8 cellular contexts compared by ENCODE assay signal in genomic region chr6:71886184-71887005, GRCh38. TPM values are rescaled to one million over a fixed set of nuclear protein-coding genes. Genes with fewer than 3 reads are reported as not detected.
DNase-seq lines count a peak whose midpoint lies in the region; ATAC-seq and TF ChIP-seq lines count a peak whose summit lies in the region.

Gene RIMS1, plus strand, starts transcription at chr6:71886550. Its CDS starts 474 bp downstream, at chr6:71887024.

- peak within 1 kb of the TSS in 8 of 10 donors; percentile 32 to 73 (median 56) for H3K4me3 Mint-ChIP-seq in naive thymus-derived CD4-positive, alpha-beta T cell

- intact Hi-C loops in naive thymus-derived CD4-positive, alpha-beta T cell (cut with micrococcal nuclease) = no loop called here

- H3K27me3 Mint-ChIP-seq in naive thymus-derived CD4-positive, alpha-beta T cell = peaks cover 31 to 66% (median 44%) of the 10 kb centered on the region in 5 donors

- peaks cover 0 to 8% (median 4%) of the 10 kb centered on the region in 7 donors for H3K4me1 Mint-ChIP-seq in naive thymus-derived CD4-positive, alpha-beta T cell

- no peaks in the 10 kb centered on the region for H3K4me1 ChIP-seq in naive thymus-derived CD4-positive, alpha-beta T cell (ENCODE audit: control insufficient read depth in 2 of 2, insufficient read depth in 2 of 2, low read length in 2 of 2)

- H3K9me3 ChIP-seq in naive thymus-derived CD4-positive, alpha-beta T cell (ENCODE audit: control insufficient read depth in 2 of 3, low read length in 3 of 3) = no peaks in the 10 kb centered on the region

- peak; percentile 68 for TF ChIP-seq CTCF in AG04449 (IDR thresholded peaks at IDR 0.05; ENCODE audit: insufficient read depth, low read length, missing control alignments)

- DNase-seq in AG04449 (ENCODE audit: low read depth, low spot score) = no peak
- DNase-seq in NCI-H510A treated with DMSO at 0.1 percent for 48 hours (lab: John Stamatoyannopoulos, UW) = peak; percentile 34
- no peak for DNase-seq in dermis microvascular lymphatic vessel endothelial cell (ENCODE audit: low read depth in 2 of 2)
- DNase-seq in naive thymus-derived CD4-positive, alpha-beta T cell = no peak
- DNase-seq in NOMO-1 treated with DMSO at 0.1 percent for 48 hours (lab: John Stamatoyannopoulos, UW; ENCODE audit: unreplicated experiment) = no peak
- DNase-seq in NOMO-1 (lab: John Stamatoyannopoulos, UW; ENCODE audit: unreplicated experiment in 2 of 2) = no peak

- no peak within 1 kb of the TSS for H3K27ac ChIP-seq in naive thymus-derived CD4-positive, alpha-beta T cell (ENCODE audit: low read depth, low read length)

- ATAC-seq in GM18511 (IDR thresholded peaks at IDR 0.05; ENCODE audit: unreplicated experiment) (peak; percentile 92), HG02938 (IDR thresholded peaks at IDR 0.05; ENCODE audit: unreplicated experiment) (peak; percentile 94)
- no peak for ATAC-seq in naive thymus-derived CD4-positive, alpha-beta T cell

- peak within 1 kb of the TSS; percentile 56 for H3K4me3 ChIP-seq in AG04449 (ENCODE audit: low read depth, low read length)
- no peak within 1 kb of the TSS for H3K4me3 ChIP-seq in naive thymus-derived CD4-positive, alpha-beta T cell (ENCODE audit: low read length)

- CTCF ChIA-PET in AG04449 (lab: Yijun Ruan, JAX) = interaction anchor here (1.1 to 1.5 kb wide), 4 partner anchors 9 to 27 kb away, joined by 3 to 5 read pairs (median 3); no protein-coding TSS in a partner anchor
- CTCF ChIA-PET in naive thymus-derived CD4-positive, alpha-beta T cell (lab: Charles Lee) = no interaction called here

- peaks cover 0 to 19% (median 4%) of the 10 kb centered on the region in 11 donors for H3K9me3 Mint-ChIP-seq in naive thymus-derived CD4-positive, alpha-beta T cell

- H3K36me3 ChIP-seq in naive thymus-derived CD4-positive, alpha-beta T cell (ENCODE audit: control insufficient read depth in 2 of 3, insufficient read depth in 3 of 3, low read length in 3 of 3) = no peaks in the 10 kb centered on the region

- no peaks in the 10 kb centered on the region for H3K27me3 ChIP-seq in naive thymus-derived CD4-positive, alpha-beta T cell (ENCODE audit: control insufficient read depth in 2 of 2, insufficient read depth in 2 of 2, low read length in 2 of 2)

- POLR2A ChIA-PET in AG04449 (lab: Yijun Ruan, JAX) = no interaction called here
- POLR2A ChIA-PET in naive thymus-derived CD4-positive, alpha-beta T cell (lab: Charles Lee) = no interaction called here

- H3K27ac Mint-ChIP-seq in naive thymus-derived CD4-positive, alpha-beta T cell = no peak within 1 kb of the TSS

- peaks cover 0 to 8% (median 0%) of the 10 kb centered on the region in 5 donors for H3K36me3 Mint-ChIP-seq in naive thymus-derived CD4-positive, alpha-beta T cell

RNA-seq across cellular contexts. Expression of gene RIMS1, which starts in this region (rescaled TPM):
- 21.2 and 34.4 TPM in 2 replicates for total RNA-seq in dermis microvascular lymphatic vessel endothelial cell
- not detected for total RNA-seq in naive thymus-derived CD4-positive, alpha-beta T cell
- polyA plus RNA-seq in naive thymus-derived CD4-positive, alpha-beta T cell = not detected

Comparison
In these comparisons a context has a peak if more than half of its experiments do, and no peak if none do; other contexts are left out.
1. RNA of gene RIMS1 (total RNA-seq): 21.2 to 34.4 TPM in dermis microvascular lymphatic vessel endothelial cell; not detected in naive thymus-derived CD4-positive, alpha-beta T cell; every median in the first group is over 10 times any median in the second.